9 cellular contexts compared by ENCODE assay signal in genomic region chr1:169312084-169312954, GRCh38. TPM values are rescaled to one million over a fixed set of nuclear protein-coding genes. Genes with fewer than 3 reads are reported as not detected.
DNase-seq lines count a peak whose midpoint lies in the region; ATAC-seq and TF ChIP-seq lines count a peak whose summit lies in the region.
"Had no signal": no experiment of that assay in that cellular context is flagged by ENCODE, and none has a peak within 500 bp of the region (broad histone marks: within the 10 kb centered on the region; RNA-seq: fewer than 3 reads in every experiment).

No MANE protein-coding gene starts in this region.

- H3K9me3 ChIP-seq in right atrium auricular region = no peaks in the 10 kb centered on the region
- no peaks in the 10 kb centered on the region for H3K9me3 ChIP-seq in mucosa of descending colon

- peaks cover 12% of the 10 kb centered on the region for H3K36me3 Mint-ChIP-seq in activated T-helper 17 cell treated with anti-CD3 and anti-CD28 coated beads, Interleukin-2, amount 50 U/mL, for 72 hours (ENCODE audit: low read depth)

- peak overlapping the region; percentile 3 for H3K4me3 Mint-ChIP-seq in activated T-helper 17 cell treated with anti-CD3 and anti-CD28 coated beads, Interleukin-2, amount 50 U/mL, for 72 hours

- no peak overlapping the region for H3K4me3 ChIP-seq in right atrium auricular region
- no peak overlapping the region for H3K4me3 ChIP-seq in mucosa of descending colon
- H3K4me3 ChIP-seq in H7 (ENCODE audit: insufficient read depth, low read depth, low read length) = no peak overlapping the region
- H3K4me3 ChIP-seq: cardiac muscle cell had no signal

- H3K4me1 Mint-ChIP-seq in activated T-helper 17 cell treated with anti-CD3 and anti-CD28 coated beads, Interleukin-2, amount 50 U/mL, for 72 hours = peaks cover 13% of the 10 kb centered on the region

- H3K27me3 Mint-ChIP-seq in activated T-helper 17 cell treated with anti-CD3 and anti-CD28 coated beads, Interleukin-2, amount 50 U/mL, for 72 hours = no peaks in the 10 kb centered on the region

- ATAC-seq in Right ventricle myocardium inferior (no peak), mucosa of descending colon (peak; percentile 64), left ventricle myocardium superior (no peak), GM21381 (IDR thresholded peaks at IDR 0.05; ENCODE audit: unreplicated experiment) (no peak)
- ATAC-seq in activated T-helper 17 cell treated with anti-CD3 and anti-CD28 coated beads, Interleukin-2, amount 50 U/mL, for 72 hours (replicated peaks) = peak; percentile 100

- H3K36me3 ChIP-seq in right atrium auricular region (no peaks in the 10 kb centered on the region), mucosa of descending colon (ENCODE audit: low read depth) (no peaks in the 10 kb centered on the region), H7 (replicated peaks; ENCODE audit: control insufficient read depth, insufficient read depth, low read length) (no peaks in the 10 kb centered on the region)
- H3K36me3 ChIP-seq: cardiac muscle cell had no signal

- H3K27ac ChIP-seq in right atrium auricular region = no peak overlapping the region
- H3K27ac ChIP-seq: cardiac muscle cell had no signal

- no peaks in the 10 kb centered on the region for H3K9me3 Mint-ChIP-seq in activated T-helper 17 cell treated with anti-CD3 and anti-CD28 coated beads, Interleukin-2, amount 50 U/mL, for 72 hours

- TF ChIP-seq CTCF in right atrium auricular region (IDR thresholded peaks at IDR 0.05) (no peak), mucosa of descending colon (IDR thresholded peaks at IDR 0.05) (no peak)

- H3K4me1 ChIP-seq in right atrium auricular region (no peaks in the 10 kb centered on the region), mucosa of descending colon (ENCODE audit: low read depth) (no peaks in the 10 kb centered on the region)

- no peaks in the 10 kb centered on the region for H3K27me3 ChIP-seq in right atrium auricular region
- H3K27me3 ChIP-seq in H7 (ENCODE audit: control insufficient read depth, insufficient read depth, low read length) = no peaks in the 10 kb centered on the region
- H3K27me3 ChIP-seq: cardiac muscle cell had no signal

- H3K27ac Mint-ChIP-seq in activated T-helper 17 cell treated with anti-CD3 and anti-CD28 coated beads, Interleukin-2, amount 50 U/mL, for 72 hours = peak overlapping the region; percentile 39

- intact Hi-C loops in Right ventricle myocardium inferior (cut with DNase I) = no loop called here
- intact Hi-C loops in mucosa of descending colon (cut with DNase I, micrococcal nuclease) = no loop called here
- intact Hi-C loops in left ventricle myocardium superior (cut with micrococcal nuclease) = no loop called here

- DNase-seq in Right ventricle myocardium inferior (ENCODE audit: missing footprints) = peak; percentile 66
- no peak for DNase-seq in right atrium auricular region (ENCODE audit: low spot score)
- DNase-seq in NOMO-1 treated with dmso at 0.1 percent for 144 hours (lab: John Stamatoyannopoulos, UW; ENCODE audit: unreplicated experiment) = peak; percentile 62
- peak in 1 of 3 donors; percentile 3 for DNase-seq in mucosa of descending colon
- DNase-seq in H7 = no peak
- no peak for DNase-seq in left ventricle myocardium superior

RNA-seq across cellular contexts. Expression of gene NME7, which starts 55.3 kb away (rescaled TPM):
- 10.1 TPM for total RNA-seq in Right ventricle myocardium inferior
- 10 to 100 TPM in 1 of 2 donors, 1 to 10 TPM in 1; 9.1 to 10.4 TPM for total RNA-seq in right atrium auricular region
- total RNA-seq in activated T-helper 17 cell treated with anti-CD3 and anti-CD28 coated beads, Interleukin-2, amount 50 U/mL, for 72 hours = 10 to 100 TPM; 20.3 to 20.6 TPM
- total RNA-seq in mucosa of descending colon = 10 to 100 TPM in 1 of 3 donors, 1 to 10 TPM in 2; 6.4 to 15.6 (median 7.2) TPM
- total RNA-seq in H7 (2014; rRNA removed; shearing (Covaris generic)) = 15.8 and 19.1 TPM in 2 replicates
- total RNA-seq in left ventricle myocardium superior = 10.2 TPM

RNA-seq across cellular contexts. Expression of gene BLZF1, which starts 55.7 kb away (rescaled TPM):
- total RNA-seq in Right ventricle myocardium inferior (22.6 TPM), right atrium auricular region (10 to 100 TPM; 14.6 to 18.4 TPM), mucosa of descending colon (10 to 100 TPM; 23.5 to 35.9 (median 30.8) TPM), left ventricle myocardium superior (24.2 TPM)
- 10 to 100 TPM; 13.9 to 14.2 TPM for total RNA-seq in activated T-helper 17 cell treated with anti-CD3 and anti-CD28 coated beads, Interleukin-2, amount 50 U/mL, for 72 hours
- 9.5 and 10.6 TPM in 2 replicates for total RNA-seq in H7 (2014; rRNA removed; shearing (Covaris generic))

Comparison
In these comparisons a context has a peak if more than half of its experiments do, and no peak if none do; other contexts are left out.
1. DNase-seq: peak in Right ventricle myocardium inferior (single experiment) and NOMO-1 treated with dmso at 0.1 percent for 144 hours (single experiment); none in right atrium auricular region (single experiment), H7 (single experiment) and left ventricle myocardium superior (single experiment).
2. ATAC-seq: peak in activated T-helper 17 cell treated with anti-CD3 and anti-CD28 coated beads, Interleukin-2, amount 50 U/mL, for 72 hours (single experiment) and mucosa of descending colon (single experiment); none in Right ventricle myocardium inferior (single experiment), left ventricle myocardium superior (single experiment) and GM21381 (single experiment).